ENCODE assay signal across 9 cellular contexts in the genomic region with DNA sequence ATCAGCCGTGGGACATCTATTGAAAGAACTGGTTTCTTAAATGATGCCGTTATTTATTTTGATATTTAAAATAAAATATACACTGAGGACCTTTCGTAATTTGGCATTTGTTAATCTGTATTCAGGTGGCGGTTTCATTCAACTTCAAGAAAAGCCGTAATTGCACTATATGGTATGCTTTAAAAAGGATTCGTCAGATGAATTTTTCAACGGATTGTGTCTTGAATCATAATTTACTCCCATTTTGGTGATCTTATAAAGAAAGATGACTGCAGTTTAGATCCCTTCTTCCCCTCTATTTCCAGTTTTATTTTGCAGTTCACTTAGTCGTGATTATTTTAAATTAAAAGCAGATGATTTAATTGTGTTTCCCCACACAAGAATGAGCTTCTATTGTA. TPM values are rescaled to one million over a fixed set of nuclear protein-coding genes. Genes with fewer than 3 reads are reported as not detected.
DNase-seq lines count a peak whose midpoint lies in the region; ATAC-seq and TF ChIP-seq lines count a peak whose summit lies in the region.
"Had no signal": no experiment of that assay in that cellular context is flagged by ENCODE, and none has a peak within 500 bp of the region (broad histone marks: within the 10 kb centered on the region; RNA-seq: fewer than 3 reads in every experiment).

No MANE protein-coding gene starts in this region.

- no peak for DNase-seq in WERI-Rb-1
- no peak for DNase-seq in right cardiac atrium
- no peak for DNase-seq in A172 (ENCODE audit: low spot score)
- no peak for DNase-seq in NCI-H524 treated with DMSO at 0.1 percent for 48 hours (lab: John Stamatoyannopoulos, UW)
- DNase-seq in foreskin keratinocyte = no peak
- DNase-seq: activated CD4-positive, alpha-beta T cell treated with anti-CD3 and anti-CD28 coated beads for 48 hours had no signal

- CTCF ChIA-PET in HEK293 (lab: Yijun Ruan, JAX) = no interaction called here

- 39% methylated on average over 8 of the region's 8 CpGs for WGBS in right cardiac atrium

- H3K36me3 ChIP-seq in HEK293 (ENCODE audit: control insufficient read depth in 2 of 2, insufficient read depth in 1 of 2, low read length in 2 of 2) (no peaks in the 10 kb centered on the region), WERI-Rb-1 (no peaks in the 10 kb centered on the region; the same call in 1 of the 2 replicates), skeletal muscle satellite cell (ENCODE audit: insufficient read depth, low read length) (no peaks in the 10 kb centered on the region)

- H3K4me1 ChIP-seq in HEK293 (ENCODE audit: control insufficient read depth, insufficient read depth, low read length) (peaks cover 5% of the 10 kb centered on the region; the same call in 1 of the 2 replicates), right cardiac atrium (ENCODE audit: control insufficient read depth, insufficient read depth, low read length) (no peaks in the 10 kb centered on the region), skeletal muscle satellite cell (ENCODE audit: control insufficient read depth, insufficient read depth, low read length) (peaks cover 7% of the 10 kb centered on the region), foreskin keratinocyte (no peaks in the 10 kb centered on the region)

- no peak overlapping the region for H3K9ac ChIP-seq in skeletal muscle satellite cell (ENCODE audit: low read depth, low read length)

- H3K9me3 ChIP-seq in HEK293 (ENCODE audit: control insufficient read depth, insufficient read depth, low read depth, low read length) = no peaks in the 10 kb centered on the region
- H3K9me3 ChIP-seq in WERI-Rb-1 (ENCODE audit: severe bottlenecking) = no peaks in the 10 kb centered on the region
- H3K9me3 ChIP-seq in right cardiac atrium (ENCODE audit: control insufficient read depth, low read length) = no peaks in the 10 kb centered on the region
- H3K9me3 ChIP-seq in skeletal muscle satellite cell (replicated peaks; ENCODE audit: low read length) = no peaks in the 10 kb centered on the region

- POLR2A ChIA-PET in HEK293 (lab: Yijun Ruan, JAX) = interaction anchor here (1.0 to 2.0 kb wide), 6 partner anchors 13 to 404 kb away, joined by 3 to 7 read pairs (median 4); a partner anchor contains a TSS

- no peak for TF ChIP-seq CTCF in HEK293 (tag by site-specific recombination; IDR thresholded peaks at IDR 0.05)
- TF ChIP-seq CTCF in WERI-Rb-1 (IDR thresholded peaks at IDR 0.05; ENCODE audit: low read depth, low read length) = no peak
- TF ChIP-seq CTCF in foreskin keratinocyte (conservative IDR thresholded peaks at IDR 0.05) = no peak

- H3K4me3 ChIP-seq in HEK293 (ENCODE audit: low read depth, low read length) (peak overlapping the region; percentile 81), WERI-Rb-1 (ENCODE audit: low read depth, low read length) (peak overlapping the region; percentile 85), right cardiac atrium (ENCODE audit: low read length) (peak overlapping the region; percentile 68), skeletal muscle satellite cell (ENCODE audit: low read length) (peak overlapping the region; percentile 78)

- intact Hi-C loops in right cardiac atrium (cut with DNase I) = loop anchor here in 1 of 4 donors (10.0 kb wide), 1 partner anchor 120 kb away; no protein-coding TSS in a partner anchor

- ATAC-seq in right cardiac atrium (no peak), HG02938 (IDR thresholded peaks at IDR 0.05; ENCODE audit: unreplicated experiment) (no peak), foreskin keratinocyte (no peak)

- H3K27ac ChIP-seq in HEK293 (ENCODE audit: extremely low read depth, low read depth, low read length) = no peak overlapping the region
- peak overlapping the region; percentile 60 for H3K27ac ChIP-seq in WERI-Rb-1
- no peak overlapping the region for H3K27ac ChIP-seq in right cardiac atrium (ENCODE audit: low read length)
- no peak overlapping the region for H3K27ac ChIP-seq in foreskin keratinocyte

- no peaks in the 10 kb centered on the region for H3K27me3 ChIP-seq in WERI-Rb-1 (ENCODE audit: insufficient read depth, low read depth, severe bottlenecking)
- H3K27me3 ChIP-seq in right cardiac atrium (ENCODE audit: control insufficient read depth, insufficient read depth) = no peaks in the 10 kb centered on the region
- H3K27me3 ChIP-seq in skeletal muscle satellite cell (ENCODE audit: control insufficient read depth, insufficient read depth, low read length) = peaks cover 88% of the 10 kb centered on the region
- peaks cover 96% of the 10 kb centered on the region for H3K27me3 ChIP-seq in foreskin keratinocyte

- peak overlapping the region; percentile 99 for H3K4me2 ChIP-seq in skeletal muscle satellite cell (ENCODE audit: low read length)

TF ChIP-seq in HEK293, 187 proteins besides CTCF, POLR2A, EP300 and RAD21:
- TF ChIP-seq ZNF658 (tag by site-specific recombination; IDR thresholded peaks at IDR 0.05) (no peak), KLF16 (tag by site-specific recombination; IDR thresholded peaks at IDR 0.05) (no peak), ZNF600 (tag by site-specific recombination; IDR thresholded peaks at IDR 0.05) (no peak), HOXC10 (CRISPR knock-in tag; IDR thresholded peaks at IDR 0.05) (no peak)
- TF ChIP-seq, protein P1, sequence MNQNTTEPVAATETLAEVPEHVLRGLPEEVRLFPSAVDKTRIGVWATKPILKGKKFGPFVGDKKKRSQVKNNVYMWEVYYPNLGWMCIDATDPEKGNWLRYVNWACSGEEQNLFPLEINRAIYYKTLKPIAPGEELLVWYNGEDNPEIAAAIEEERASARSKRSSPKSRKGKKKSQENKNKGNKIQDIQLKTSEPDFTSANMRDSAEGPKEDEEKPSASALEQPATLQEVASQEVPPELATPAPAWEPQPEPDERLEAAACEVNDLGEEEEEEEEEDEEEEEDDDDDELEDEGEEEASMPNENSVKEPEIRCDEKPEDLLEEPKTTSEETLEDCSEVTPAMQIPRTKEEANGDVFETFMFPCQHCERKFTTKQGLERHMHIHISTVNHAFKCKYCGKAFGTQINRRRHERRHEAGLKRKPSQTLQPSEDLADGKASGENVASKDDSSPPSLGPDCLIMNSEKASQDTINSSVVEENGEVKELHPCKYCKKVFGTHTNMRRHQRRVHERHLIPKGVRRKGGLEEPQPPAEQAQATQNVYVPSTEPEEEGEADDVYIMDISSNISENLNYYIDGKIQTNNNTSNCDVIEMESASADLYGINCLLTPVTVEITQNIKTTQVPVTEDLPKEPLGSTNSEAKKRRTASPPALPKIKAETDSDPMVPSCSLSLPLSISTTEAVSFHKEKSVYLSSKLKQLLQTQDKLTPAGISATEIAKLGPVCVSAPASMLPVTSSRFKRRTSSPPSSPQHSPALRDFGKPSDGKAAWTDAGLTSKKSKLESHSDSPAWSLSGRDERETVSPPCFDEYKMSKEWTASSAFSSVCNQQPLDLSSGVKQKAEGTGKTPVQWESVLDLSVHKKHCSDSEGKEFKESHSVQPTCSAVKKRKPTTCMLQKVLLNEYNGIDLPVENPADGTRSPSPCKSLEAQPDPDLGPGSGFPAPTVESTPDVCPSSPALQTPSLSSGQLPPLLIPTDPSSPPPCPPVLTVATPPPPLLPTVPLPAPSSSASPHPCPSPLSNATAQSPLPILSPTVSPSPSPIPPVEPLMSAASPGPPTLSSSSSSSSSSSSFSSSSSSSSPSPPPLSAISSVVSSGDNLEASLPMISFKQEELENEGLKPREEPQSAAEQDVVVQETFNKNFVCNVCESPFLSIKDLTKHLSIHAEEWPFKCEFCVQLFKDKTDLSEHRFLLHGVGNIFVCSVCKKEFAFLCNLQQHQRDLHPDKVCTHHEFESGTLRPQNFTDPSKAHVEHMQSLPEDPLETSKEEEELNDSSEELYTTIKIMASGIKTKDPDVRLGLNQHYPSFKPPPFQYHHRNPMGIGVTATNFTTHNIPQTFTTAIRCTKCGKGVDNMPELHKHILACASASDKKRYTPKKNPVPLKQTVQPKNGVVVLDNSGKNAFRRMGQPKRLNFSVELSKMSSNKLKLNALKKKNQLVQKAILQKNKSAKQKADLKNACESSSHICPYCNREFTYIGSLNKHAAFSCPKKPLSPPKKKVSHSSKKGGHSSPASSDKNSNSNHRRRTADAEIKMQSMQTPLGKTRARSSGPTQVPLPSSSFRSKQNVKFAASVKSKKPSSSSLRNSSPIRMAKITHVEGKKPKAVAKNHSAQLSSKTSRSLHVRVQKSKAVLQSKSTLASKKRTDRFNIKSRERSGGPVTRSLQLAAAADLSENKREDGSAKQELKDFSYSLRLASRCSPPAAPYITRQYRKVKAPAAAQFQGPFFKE (tag by site-specific recombination; IDR thresholded peaks at IDR 0.05; ENCODE audit: borderline replicate concordance) = no peak

RNA-seq across cellular contexts. Expression of a gene that starts 0.8 kb away (rescaled TPM):
- total RNA-seq in right cardiac atrium (1 to 10 TPM; 1.5 to 2.7 (median 2.2) TPM), foreskin keratinocyte (0.04 TPM in 1 of 2 replicates, not detected in the other)
- polyA plus RNA-seq in right cardiac atrium (1.3 TPM), foreskin keratinocyte (0.01 TPM in 1 of 2 replicates, not detected in the other)
- under 0.01 TPM in 1 of 2 replicates, not detected in the other for total RNA-seq in skeletal muscle satellite cell (2012; rRNA removed)
- total RNA-seq in A172 (2014; rRNA removed; shearing (Covaris generic)) = not detected in 2 replicates

RNA-seq across cellular contexts. Expression of a gene that starts 27.6 kb away (rescaled TPM):
- total RNA-seq in right cardiac atrium (100 to 1,000 TPM in 1 of 4 donors, 10 to 100 TPM in 3; 73.8 to 104 (median 91.4) TPM), foreskin keratinocyte (41.2 and 42.6 TPM in 2 replicates)
- polyA plus RNA-seq in right cardiac atrium (72.5 TPM), foreskin keratinocyte (61.9 and 73.8 TPM in 2 replicates)
- total RNA-seq in skeletal muscle satellite cell (2012; rRNA removed) = 10.3 and 21.5 TPM in 2 replicates
- total RNA-seq in A172 (2014; rRNA removed; shearing (Covaris generic)) = 37.6 and 66.7 TPM in 2 replicates
